16 cellular contexts compared by ENCODE assay signal in the genomic region with DNA sequence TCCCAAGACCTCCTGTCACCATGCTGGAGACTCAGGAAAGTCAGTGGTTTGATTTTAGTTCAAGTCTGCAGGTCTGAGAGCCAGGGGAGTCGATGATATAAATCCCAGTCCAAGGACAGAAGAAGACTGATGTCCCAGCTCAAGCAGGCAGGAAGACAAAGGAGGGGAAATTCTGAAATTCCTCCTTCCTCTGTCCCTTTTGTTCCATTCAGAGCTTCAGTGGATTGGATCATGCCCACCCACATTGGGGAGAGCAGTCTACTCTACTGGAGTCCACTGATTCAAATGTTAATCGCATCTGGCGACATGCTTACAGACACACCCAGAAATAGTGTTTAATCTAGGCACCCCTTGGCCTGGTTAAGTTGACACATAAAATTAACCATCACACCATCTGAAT. TPM values are rescaled to one million over a fixed set of nuclear protein-coding genes. Genes with fewer than 3 reads are reported as not detected.
DNase-seq lines count a peak whose midpoint lies in the region; ATAC-seq and TF ChIP-seq lines count a peak whose summit lies in the region.
"Had no signal": no experiment of that assay in that cellular context is flagged by ENCODE, and none has a peak within 500 bp of the region (broad histone marks: within the 10 kb centered on the region; RNA-seq: fewer than 3 reads in every experiment).

No MANE protein-coding gene starts in this region.

- no peak for ATAC-seq in heart left ventricle
- no peak for ATAC-seq in psoas muscle
- ATAC-seq in activated T-cell treated with anti-CD3 and anti-CD28 coated beads, Interleukin-2, amount 50 U/mL, for 4 hours, result no peak
- ATAC-seq: A549, HCT116 had no signal

- H3K27me3 Mint-ChIP-seq in activated T-cell treated with anti-CD3 and anti-CD28 coated beads, Interleukin-2, amount 50 U/mL, for 4 hours (ENCODE audit: low read depth), result peaks cover 20% of the 10 kb centered on the region

- no peak overlapping the region for H2BK5ac ChIP-seq in mesenchymal stem cell (ENCODE audit: low read depth, low read length, poor library complexity, severe bottlenecking)

- H3K36me3 ChIP-seq in HUES48 (ENCODE audit: control insufficient read depth, insufficient read depth, low read length), result no peaks in the 10 kb centered on the region
- H3K36me3 ChIP-seq in NT2/D1 (ENCODE audit: insufficient read depth, insufficient read length, low read length), result no peaks in the 10 kb centered on the region
- H3K36me3 ChIP-seq in mesenchymal stem cell (ENCODE audit: control insufficient read depth in 1 of 2, insufficient read depth in 2 of 2, low read depth in 1 of 2, low read length in 2 of 2), result no peaks in the 10 kb centered on the region
- H3K36me3 ChIP-seq in heart left ventricle, result no peaks in the 10 kb centered on the region
- no peaks in the 10 kb centered on the region for H3K36me3 ChIP-seq in psoas muscle (ENCODE audit: insufficient read depth in 1 of 2, low read depth in 1 of 2)
- H3K36me3 ChIP-seq: BE2C had no signal

- no peak overlapping the region for H3K23ac ChIP-seq in mesenchymal stem cell (ENCODE audit: low read length in 2 of 2)

- WGBS in mesenchymal stem cell, result 99% methylated on average over 3 of the region's 3 CpGs
- WGBS in heart left ventricle, 4 donors, result 92 to 98% (median 94%) methylated on average over 3 of the region's 3 CpGs
- 92 to 94% (median 92%) methylated on average over 3 of the region's 3 CpGs for WGBS in psoas muscle, 3 donors

- H4K8ac ChIP-seq in mesenchymal stem cell (ENCODE audit: low read length), result no peak overlapping the region

- TF ChIP-seq CTCF in heart left ventricle (IDR thresholded peaks at IDR 0.05), result no peak
- no peak for TF ChIP-seq CTCF in psoas muscle (IDR thresholded peaks at IDR 0.05)

- H3K4me1 Mint-ChIP-seq in activated T-cell treated with anti-CD3 and anti-CD28 coated beads, Interleukin-2, amount 50 U/mL, for 4 hours (ENCODE audit: low read depth), result peaks cover under 1% of the 10 kb centered on the region

- peak overlapping the region; percentile 14 for H2AFZ ChIP-seq in mesenchymal stem cell (ENCODE audit: low read depth, low read length)

- H3K9me3 Mint-ChIP-seq in activated T-cell treated with anti-CD3 and anti-CD28 coated beads, Interleukin-2, amount 50 U/mL, for 4 hours, result no peaks in the 10 kb centered on the region
- H3K9me3 Mint-ChIP-seq: CD4-positive, alpha-beta memory T cell had no signal

- no peak overlapping the region; the same call in 1 of the 2 replicates for H3K9ac ChIP-seq in HUES48 (ENCODE audit: low read depth, low read length)
- no peak overlapping the region for H3K9ac ChIP-seq in NT2/D1 (ENCODE audit: insufficient read length, low read depth)
- no peak overlapping the region for H3K9ac ChIP-seq in mesenchymal stem cell (ENCODE audit: low read length)

- TF ChIP-seq POLR2A in heart left ventricle (IDR thresholded peaks at IDR 0.05), result no peak

- no peaks in the 10 kb centered on the region for H3K36me3 Mint-ChIP-seq in activated T-cell treated with anti-CD3 and anti-CD28 coated beads, Interleukin-2, amount 50 U/mL, for 4 hours (ENCODE audit: insufficient read depth)
- H3K36me3 Mint-ChIP-seq: CD4-positive, alpha-beta memory T cell had no signal

- H3K9me3 ChIP-seq in HUES48 (ENCODE audit: control insufficient read depth, insufficient read depth, low read length), result no peaks in the 10 kb centered on the region
- 0 out of 2 replicates have a peak, but pooled peaks cover 4% of the 10 kb centered on the region for H3K9me3 ChIP-seq in NT2/D1 (ENCODE audit: insufficient read depth, low read length)
- H3K9me3 ChIP-seq in mesenchymal stem cell (ENCODE audit: control insufficient read depth, low read length), result no peaks in the 10 kb centered on the region
- H3K9me3 ChIP-seq in heart left ventricle, result no peaks in the 10 kb centered on the region
- no peaks in the 10 kb centered on the region for H3K9me3 ChIP-seq in psoas muscle
- H3K9me3 ChIP-seq: A549, BE2C had no signal

- H3K4ac ChIP-seq in mesenchymal stem cell (ENCODE audit: low read depth in 1 of 2, low read length in 2 of 2), result peak overlapping the region in 1 of 2 experiments; percentile 26

- no peak overlapping the region for H3K18ac ChIP-seq in mesenchymal stem cell (ENCODE audit: low read depth in 1 of 2, low read length in 2 of 2)

- no peak overlapping the region for H3K4me2 ChIP-seq in mesenchymal stem cell (ENCODE audit: low read length, poor library complexity, severe bottlenecking)
- H3K4me2 ChIP-seq: A549 had no signal

- H2BK15ac ChIP-seq in mesenchymal stem cell (ENCODE audit: low read depth, poor library complexity, severe bottlenecking), result no peak overlapping the region

- peak overlapping the region; percentile 80 for H2AK5ac ChIP-seq in mesenchymal stem cell (ENCODE audit: low read length, severe bottlenecking)

- H3K4me3 ChIP-seq in HUES48 (ENCODE audit: low read depth, low read length) (peak overlapping the region; percentile 18; the same call in 1 of the 2 replicates), NT2/D1 (ENCODE audit: insufficient read length, low read depth) (no peak overlapping the region), mesenchymal stem cell (ENCODE audit: insufficient read depth in 1 of 2, low read depth in 1 of 2, low read length in 2 of 2) (no peak overlapping the region), heart left ventricle (no peak overlapping the region), psoas muscle (no peak overlapping the region)
- H3K4me3 ChIP-seq: A549 had no signal

- H3K27ac ChIP-seq in HUES48 (ENCODE audit: low read depth, low read length), result peak overlapping the region; percentile 81
- H3K27ac ChIP-seq in mesenchymal stem cell (ENCODE audit: low read length, poor library complexity, severe bottlenecking), result no peak overlapping the region
- no peak overlapping the region for H3K27ac ChIP-seq in heart left ventricle
- no peak overlapping the region for H3K27ac ChIP-seq in psoas muscle
- H3K27ac ChIP-seq: A549, C4-2B, HL-60 had no signal

- no peak overlapping the region for H3K14ac ChIP-seq in mesenchymal stem cell (ENCODE audit: low read length in 2 of 2)

- no peak overlapping the region for H2BK120ac ChIP-seq in mesenchymal stem cell (ENCODE audit: low read depth, low read length)

- DNase-seq in NT2/D1 (ENCODE audit: low read depth, low spot score) (peak; percentile 77), mesenchymal stem cell (no peak), heart left ventricle (no peak), psoas muscle (no peak)
- DNase-seq in activated T-cell treated with anti-CD3 and anti-CD28 coated beads, Interleukin-2, amount 50 U/mL, for 4 hours, result no peak
- no peak for DNase-seq in activated CD8-positive, alpha-beta memory T cell treated with anti-CD3 and anti-CD28 coated beads, Interleukin-2, amount 50 U/mL, for 48 hours
- DNase-seq: BE2C; CD4-positive, alpha-beta memory T cell; DMS79 treated with DMSO at 0.1 percent for 48 hours; EL; GDM1 had no signal

- H3K27me3 ChIP-seq in HUES48 (ENCODE audit: control insufficient read depth, insufficient read depth, low read length) (peaks cover 13% of the 10 kb centered on the region), NT2/D1 (ENCODE audit: insufficient read depth, insufficient read length) (peaks cover 7% of the 10 kb centered on the region), mesenchymal stem cell (ENCODE audit: control insufficient read depth in 1 of 2, insufficient read depth in 1 of 2, low read length in 2 of 2) (no peaks in the 10 kb centered on the region), heart left ventricle (no peaks in the 10 kb centered on the region), psoas muscle (ENCODE audit: insufficient read depth in 3 of 3, low read length in 2 of 3) (no peaks in the 10 kb centered on the region)
- H3K27me3 ChIP-seq: BE2C had no signal

- intact Hi-C loops in heart left ventricle (cut with DNase I), result loop anchor here in 8 of 10 donors (1.0 to 10.0 kb wide), 8 partner anchors 622 to 1662 kb away; no protein-coding TSS in a partner anchor
- intact Hi-C loops in psoas muscle (cut with DNase I), result loop anchor here (5.0 to 10.0 kb wide), 4 partner anchors 710 to 1485 kb away; no protein-coding TSS in a partner anchor

- H4K91ac ChIP-seq in mesenchymal stem cell (ENCODE audit: low read length), result no peak overlapping the region

- peak overlapping the region in 1 of 2 experiments; percentile 84 for H2BK12ac ChIP-seq in mesenchymal stem cell (ENCODE audit: low read length in 2 of 2)

- H3K79me1 ChIP-seq in mesenchymal stem cell (replicated peaks; ENCODE audit: low read length, poor library complexity, severe bottlenecking), result no peaks in the 10 kb centered on the region

- peaks cover 45% of the 10 kb centered on the region for H3K4me1 ChIP-seq in HUES48 (ENCODE audit: control insufficient read depth, insufficient read depth, low read length)
- peaks cover 5% of the 10 kb centered on the region for H3K4me1 ChIP-seq in NT2/D1 (ENCODE audit: insufficient read depth, insufficient read length)
- H3K4me1 ChIP-seq in mesenchymal stem cell (ENCODE audit: control insufficient read depth, insufficient read depth, low read depth, low read length), result no peaks in the 10 kb centered on the region
- H3K4me1 ChIP-seq in heart left ventricle, result peaks cover 0 to 18% (median 0%) of the 10 kb centered on the region in 12 donors
- peaks cover 6% of the 10 kb centered on the region for H3K4me1 ChIP-seq in psoas muscle
- H3K4me1 ChIP-seq: A549, BE2C had no signal

- H3K4me3 Mint-ChIP-seq in activated T-cell treated with anti-CD3 and anti-CD28 coated beads, Interleukin-2, amount 50 U/mL, for 4 hours, result no peak overlapping the region
- H3K4me3 Mint-ChIP-seq: CD4-positive, alpha-beta memory T cell had no signal

RNA-seq across cellular contexts. Expression of a gene that starts 7.2 kb away (rescaled TPM):
- polyA plus RNA-seq in mesenchymal stem cell (2013, experiment 1 of 2), result 75.4 TPM
- polyA plus RNA-seq in mesenchymal stem cell (2013, experiment 2 of 2), result 67.0 TPM
- 10 to 100 TPM; 27.5 to 87.8 (median 61.6) TPM for total RNA-seq in heart left ventricle
- polyA plus RNA-seq in heart left ventricle, result 10 to 100 TPM; 14.8 to 29.9 TPM
- 10 to 100 TPM; 32.0 to 70.3 (median 51.1) TPM for total RNA-seq in psoas muscle
- 10 to 100 TPM; 12.2 to 19.3 (median 15.7) TPM for polyA plus RNA-seq in psoas muscle
- 1 to 10 TPM in 2 of 3 donors, under 1 TPM in 1; 0.38 to 1.1 (median 1.0) TPM for total RNA-seq in activated T-cell treated with anti-CD3 and anti-CD28 coated beads, Interleukin-2, amount 50 U/mL, for 4 hours
- total RNA-seq: CD4-positive, alpha-beta memory T cell had no signal

Comparison
In these comparisons a context has a peak if more than half of its experiments do, and no peak if none do; other contexts are left out.
1. RNA of a gene that starts 7.2 kb away (total RNA-seq): 27.5 to 87.8 TPM in heart left ventricle and 32.0 to 70.3 TPM in psoas muscle; 0.38 to 1.1 TPM in activated T-cell treated with anti-CD3 and anti-CD28 coated beads, Interleukin-2, amount 50 U/mL, for 4 hours; every median in the first group is over 10 times any median in the second.